Comparison of ENCODE assay signal across 15 cellular contexts in genomic region chrX:39398973-39399268, GRCh38.
"Had no signal": no experiment of that assay in that cellular context is flagged by ENCODE, and none has a peak within 500 bp of the region (broad histone marks: within the 10 kb centered on the region; RNA-seq: fewer than 3 reads in every experiment).

No MANE protein-coding gene starts in this region.

- H3K36me3 ChIP-seq: lower lobe of right lung, transverse colon had no signal

- H3K4me1 Mint-ChIP-seq: activated naive CD8-positive, alpha-beta T cell treated with anti-CD3 and anti-CD28 coated beads, Interleukin-2, amount 10 ng/mL, durations not matched to agents 7 days and 5 days; T-cell had no signal

- H3K4me1 ChIP-seq: lower lobe of right lung, parathyroid adenoma, transverse colon had no signal

- H3K27ac Mint-ChIP-seq: activated CD8-positive, alpha-beta T cell treated with anti-CD3 and anti-CD28 coated beads for 36 hours; activated naive CD8-positive, alpha-beta T cell treated with anti-CD3 and anti-CD28 coated beads, Interleukin-2, amount 10 ng/mL, durations not matched to agents 7 days and 5 days; activated T-cell treated with anti-CD3 and anti-CD28 coated beads, Interleukin-2, amount 50 U/mL, for 72 hours; T-cell had no signal

- H3K9me3 ChIP-seq: lower lobe of right lung, transverse colon had no signal

- H3K4me3 ChIP-seq: lower lobe of right lung, smooth muscle cell, transverse colon had no signal

- H3K9me3 Mint-ChIP-seq: activated CD8-positive, alpha-beta T cell treated with anti-CD3 and anti-CD28 coated beads for 36 hours; activated naive CD8-positive, alpha-beta T cell treated with anti-CD3 and anti-CD28 coated beads, Interleukin-2, amount 10 ng/mL, durations not matched to agents 7 days and 5 days had no signal

- H3K36me3 Mint-ChIP-seq: activated naive CD8-positive, alpha-beta T cell treated with anti-CD3 and anti-CD28 coated beads, Interleukin-2, amount 10 ng/mL, durations not matched to agents 7 days and 5 days; T-cell had no signal

- ATAC-seq: activated CD8-positive, alpha-beta T cell treated with anti-CD3 and anti-CD28 coated beads for 36 hours; activated T-cell treated with anti-CD3 and anti-CD28 coated beads, Interleukin-2, amount 50 U/mL, for 72 hours; T-cell had no signal

- DNase-seq: activated CD8-positive, alpha-beta memory T cell treated with anti-CD3 and anti-CD28 coated beads, Interleukin-2, amount 50 U/mL, for 4 hours; activated CD8-positive, alpha-beta T cell treated with anti-CD3 and anti-CD28 coated beads for 36 hours; activated gamma-delta T cell treated with Interleukin-2 at 50 U/mL for 16 hours; activated naive CD8-positive, alpha-beta T cell treated with anti-CD3 and anti-CD28 coated beads, Interleukin-2, amount 10 ng/mL, durations not matched to agents 7 days and 5 days; activated T-cell treated with anti-CD3 and anti-CD28 coated beads, Interleukin-2, amount 50 U/mL, for 72 hours; aorta; effector CD4-positive, alpha-beta T cell; midbrain; retina; T-cell; T1000; transverse colon had no signal

- H3K27ac ChIP-seq: lower lobe of right lung, parathyroid adenoma had no signal

- H3K27me3 Mint-ChIP-seq: activated CD8-positive, alpha-beta T cell treated with anti-CD3 and anti-CD28 coated beads for 36 hours; activated naive CD8-positive, alpha-beta T cell treated with anti-CD3 and anti-CD28 coated beads, Interleukin-2, amount 10 ng/mL, durations not matched to agents 7 days and 5 days had no signal

- H3K4me3 Mint-ChIP-seq: activated CD8-positive, alpha-beta T cell treated with anti-CD3 and anti-CD28 coated beads for 36 hours; activated naive CD8-positive, alpha-beta T cell treated with anti-CD3 and anti-CD28 coated beads, Interleukin-2, amount 10 ng/mL, durations not matched to agents 7 days and 5 days; activated T-cell treated with anti-CD3 and anti-CD28 coated beads, Interleukin-2, amount 50 U/mL, for 72 hours; T-cell had no signal

- H3K27me3 ChIP-seq: transverse colon had no signal
